In genomic region chr1:212477014-212477679, GRCh38 we compare ENCODE assay signal across 8 cellular contexts. TPM values are rescaled to one million over a fixed set of nuclear protein-coding genes. Genes with fewer than 3 reads are reported as not detected.
A peak's percentile ranks its signal among the peaks of the same experiment; 100 is the strongest.
DNase-seq lines count a peak whose midpoint lies in the region; ATAC-seq and TF ChIP-seq lines count a peak whose summit lies in the region.

No MANE protein-coding gene starts in this region.

- H3K9ac ChIP-seq in parathyroid adenoma: no peak overlapping the region

- H2AFZ ChIP-seq in parathyroid adenoma: no peak overlapping the region

- H3K4me1 ChIP-seq in parathyroid adenoma (no peaks in the 10 kb centered on the region), upper lobe of left lung (peaks cover 0 to 7% (median 2%) of the 10 kb centered on the region in 4 donors)

- WGBS in upper lobe of left lung, 2 donors: 28 to 33% methylated on average over 11 to 12 of the region's 12 CpGs

- TF ChIP-seq POLR2A in upper lobe of left lung (IDR thresholded peaks at IDR 0.05): no peak

- no peak for TF ChIP-seq EP300 in upper lobe of left lung (IDR thresholded peaks at IDR 0.05)

- H3K27me3 ChIP-seq in parathyroid adenoma (ENCODE audit: control insufficient read depth, insufficient read depth, low read length) (no peaks in the 10 kb centered on the region), upper lobe of left lung (no peaks in the 10 kb centered on the region)

- DNase-seq in NCI-H1048 (lab: John Stamatoyannopoulos, UW): peak; percentile 88
- DNase-seq in SK-N-DZ (ENCODE audit: low spot score): peak; percentile 84
- peak; percentile 77 for DNase-seq in activated naive CD4-positive, alpha-beta T cell treated with Interleukin-2 at 50 U/mL for 16 hours
- DNase-seq in germinal center (ENCODE audit: low spot score): peak; percentile 78
- DNase-seq in upper lobe of left lung: peak in 1 of 2 donors; percentile 86

- H3K79me2 ChIP-seq in parathyroid adenoma: no peaks in the 10 kb centered on the region

- ATAC-seq in HG02571 (IDR thresholded peaks at IDR 0.05; ENCODE audit: unreplicated experiment): peak; percentile 92
- peak; percentile 91 to 97 for ATAC-seq in upper lobe of left lung (ENCODE audit: low FRiP score in 2 of 2)

- no peak overlapping the region for H3K4me2 ChIP-seq in parathyroid adenoma (ENCODE audit: low read length)

- H3K9me3 ChIP-seq in parathyroid adenoma (ENCODE audit: control insufficient read depth, low read length): no peaks in the 10 kb centered on the region
- no peaks in the 10 kb centered on the region for H3K9me3 ChIP-seq in upper lobe of left lung

- H3K27ac ChIP-seq in parathyroid adenoma: no peak overlapping the region
- no peak overlapping the region for H3K27ac ChIP-seq in upper lobe of left lung

- no peaks in the 10 kb centered on the region for H3K36me3 ChIP-seq in parathyroid adenoma (ENCODE audit: control insufficient read depth, insufficient read depth, low read length)
- no peaks in the 10 kb centered on the region for H3K36me3 ChIP-seq in upper lobe of left lung

- H3K4me3 ChIP-seq in parathyroid adenoma (ENCODE audit: low read depth, low read length): no peak overlapping the region
- H3K4me3 ChIP-seq in upper lobe of left lung: no peak overlapping the region

- peak; percentile 93 for TF ChIP-seq CTCF in GM12872 (IDR thresholded peaks at IDR 0.05; ENCODE audit: insufficient read depth, low read depth, low read length)
- peak; percentile 74 for TF ChIP-seq CTCF in parathyroid adenoma (IDR thresholded peaks at IDR 0.05)
- TF ChIP-seq CTCF in upper lobe of left lung (IDR thresholded peaks at IDR 0.05): peak; percentile 81 to 90 (median 86)

RNA-seq across cellular contexts. Expression of gene NENF, which starts 44.4 kb away (rescaled TPM):
- 62.5 and 74.0 TPM in 2 replicates for polyA plus RNA-seq in SK-N-DZ (2014; cell fraction: cytosol; rRNA removed)
- polyA plus RNA-seq in SK-N-DZ (2014; cell fraction: nucleus; rRNA removed): 59.9 and 93.7 TPM in 2 replicates
- 10 to 100 TPM; 21.0 to 67.5 (median 50.1) TPM for total RNA-seq in upper lobe of left lung
